In the genomic region with DNA sequence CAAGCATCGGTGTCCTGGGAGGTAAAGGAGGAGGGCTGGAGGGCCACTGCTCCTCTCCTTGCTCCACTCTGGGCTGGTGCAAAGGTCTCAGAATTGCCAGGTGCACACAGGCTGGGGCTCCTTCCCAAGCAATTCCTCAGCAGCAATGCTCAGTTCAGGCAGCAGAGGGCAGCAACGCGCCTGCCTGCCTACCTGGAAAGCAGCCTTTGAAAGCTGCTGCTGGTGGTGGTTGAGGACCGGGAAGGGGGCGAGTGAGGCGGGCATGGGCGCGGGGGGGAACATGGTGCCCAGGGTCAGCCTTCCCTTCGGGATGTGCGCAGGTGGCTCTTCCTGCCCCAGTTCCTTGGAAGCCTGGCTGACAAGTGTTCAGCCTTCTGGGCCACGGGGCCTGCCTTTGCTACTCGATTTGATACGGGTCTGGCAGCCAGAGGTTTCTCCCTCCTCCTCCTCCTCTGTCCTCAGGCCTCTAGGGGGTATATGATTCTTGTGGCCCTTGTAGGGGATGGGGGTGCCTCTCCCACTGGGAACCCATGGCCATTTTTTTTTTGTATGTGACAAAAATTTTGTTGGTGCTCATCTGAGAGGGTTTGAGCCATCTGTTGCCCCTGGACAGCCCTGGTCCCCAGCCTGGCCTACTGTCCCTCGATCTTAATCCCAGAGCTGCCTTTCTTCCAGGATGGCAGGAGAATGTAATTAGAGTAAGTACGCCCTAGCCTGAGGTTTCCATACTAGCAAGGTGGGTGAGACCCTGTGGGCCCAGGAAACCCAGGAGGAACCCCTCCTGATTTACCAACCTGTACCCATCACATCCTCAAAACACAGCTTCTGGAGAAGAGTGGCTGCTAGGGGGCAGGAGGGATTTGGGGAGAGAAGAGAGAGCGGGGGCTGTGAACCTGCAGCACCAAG, we compare ENCODE assay signal across 8 cellular contexts. TPM values are rescaled to one million over a fixed set of nuclear protein-coding genes. Genes with fewer than 3 reads are reported as not detected.
DNase-seq lines count a peak whose midpoint lies in the region; ATAC-seq and TF ChIP-seq lines count a peak whose summit lies in the region.

No MANE protein-coding gene starts in this region.

- H3K9me3 ChIP-seq in SK-N-MC (ENCODE audit: low read depth, low read length) (no peaks in the 10 kb centered on the region), parathyroid adenoma (ENCODE audit: control insufficient read depth, low read length) (no peaks in the 10 kb centered on the region), transverse colon (no peaks in the 10 kb centered on the region)

- no peaks in the 10 kb centered on the region for H3K36me3 Mint-ChIP-seq in activated naive CD4-positive, alpha-beta T cell treated with anti-CD3 and anti-CD28 coated beads, Interleukin-2, amount 50 U/mL, for 72 hours
- H3K36me3 Mint-ChIP-seq in glutamatergic neuron (ENCODE audit: unreplicated experiment): no peaks in the 10 kb centered on the region

- TF ChIP-seq EP300 in transverse colon (IDR thresholded peaks at IDR 0.05; ENCODE audit: low read depth): no peak

- ATAC-seq in GM21360 (IDR thresholded peaks at IDR 0.05; ENCODE audit: unreplicated experiment): peak; percentile 39
- ATAC-seq in activated naive CD4-positive, alpha-beta T cell treated with anti-CD3 and anti-CD28 coated beads, Interleukin-2, amount 50 U/mL, for 72 hours: peak; percentile 63 to 65

- peak; percentile 95 for TF ChIP-seq CTCF in NB4 (IDR thresholded peaks at IDR 0.05; ENCODE audit: low read depth, low read length)
- peak; percentile 94 for TF ChIP-seq CTCF in glutamatergic neuron (IDR thresholded peaks at IDR 0.05; ENCODE audit: partially characterized antibody, unreplicated experiment)
- TF ChIP-seq CTCF in parathyroid adenoma (IDR thresholded peaks at IDR 0.05): peak; percentile 98
- peak; percentile 93 to 98 (median 95) for TF ChIP-seq CTCF in transverse colon (IDR thresholded peaks at IDR 0.05)

- H3K27ac ChIP-seq in SK-N-MC (no peak overlapping the region), parathyroid adenoma (peak overlapping the region; percentile 43), transverse colon (peak overlapping the region in 2 of 4 donors; percentile 39 to 40)

- peak overlapping the region; percentile 80 to 87 for H3K27ac Mint-ChIP-seq in activated naive CD4-positive, alpha-beta T cell treated with anti-CD3 and anti-CD28 coated beads, Interleukin-2, amount 50 U/mL, for 72 hours
- H3K27ac Mint-ChIP-seq in glutamatergic neuron (ENCODE audit: unreplicated experiment): no peak overlapping the region

- H3K4me1 Mint-ChIP-seq in glutamatergic neuron (ENCODE audit: low read depth, unreplicated experiment): peaks cover 4% of the 10 kb centered on the region

- H3K79me2 ChIP-seq in parathyroid adenoma: no peaks in the 10 kb centered on the region

- H3K9me3 Mint-ChIP-seq in activated naive CD4-positive, alpha-beta T cell treated with anti-CD3 and anti-CD28 coated beads, Interleukin-2, amount 50 U/mL, for 72 hours: no peaks in the 10 kb centered on the region
- peaks cover 9% of the 10 kb centered on the region for H3K9me3 Mint-ChIP-seq in glutamatergic neuron (ENCODE audit: unreplicated experiment)

- DNase-seq in AG20443 (ENCODE audit: low spot score) (peak; percentile 86), NB4 (ENCODE audit: low read depth) (peak; percentile 79), SK-N-MC (ENCODE audit: low read depth, low spot score) (no peak), glutamatergic neuron (peak; percentile 92), transverse colon (peak; percentile 93)
- peak; percentile 76 to 89 for DNase-seq in activated naive CD4-positive, alpha-beta T cell treated with anti-CD3 and anti-CD28 coated beads, Interleukin-2, amount 50 U/mL, for 72 hours (ENCODE audit: low spot score in 2 of 2)

- H3K27me3 ChIP-seq in parathyroid adenoma (ENCODE audit: control insufficient read depth, insufficient read depth, low read length) (no peaks in the 10 kb centered on the region), transverse colon (no peaks in the 10 kb centered on the region)

- no peak overlapping the region for H3K4me2 ChIP-seq in parathyroid adenoma (ENCODE audit: low read length)

- peak overlapping the region; percentile 65 for H2AFZ ChIP-seq in parathyroid adenoma

- TF ChIP-seq POLR2A in NB4 (IDR thresholded peaks at IDR 0.05; ENCODE audit: extremely low read depth, insufficient read length): peak; percentile 11
- TF ChIP-seq POLR2A in transverse colon (IDR thresholded peaks at IDR 0.05): peak; percentile 40

- H3K4me3 ChIP-seq in NB4 (ENCODE audit: low read depth, low read length): no peak overlapping the region
- peak overlapping the region; percentile 64 for H3K4me3 ChIP-seq in SK-N-MC
- H3K4me3 ChIP-seq in parathyroid adenoma (ENCODE audit: low read depth, low read length): no peak overlapping the region
- H3K4me3 ChIP-seq in transverse colon: peak overlapping the region in 1 of 4 donors; percentile 7

- H3K4me3 Mint-ChIP-seq in glutamatergic neuron (ENCODE audit: unreplicated experiment): peak overlapping the region; percentile 34

- H3K9ac ChIP-seq in SK-N-MC (ENCODE audit: insufficient read length) (no peak overlapping the region), parathyroid adenoma (no peak overlapping the region)

- peaks cover 10% of the 10 kb centered on the region for H3K27me3 Mint-ChIP-seq in glutamatergic neuron (ENCODE audit: unreplicated experiment)

- WGBS in transverse colon (ENCODE audit: low coverage in 1 of 2), 2 donors: 0 to 9% methylated on average over 1 to 16 of the region's 16 CpGs

- H3K36me3 ChIP-seq in SK-N-MC (ENCODE audit: insufficient read depth, low read length) (peaks cover 20% of the 10 kb centered on the region; the same call in 1 of the 2 replicates), parathyroid adenoma (ENCODE audit: control insufficient read depth, insufficient read depth, low read length) (no peaks in the 10 kb centered on the region), transverse colon (peaks cover 0 to 4% (median 0%) of the 10 kb centered on the region in 4 donors)

- in situ Hi-C loops in transverse colon (cut with MboI; ENCODE audit: low pct_ligation_motif_present in 1 of 4, low pct_unique_long_range_greater_than_20kb in 1 of 4, low sequenced_read_pairs in 3 of 4): loop anchor here (10.0 to 25.0 kb wide), 4 partner anchors 95 to 420 kb away; a partner anchor contains a TSS

- H3K4me1 ChIP-seq in parathyroid adenoma (peaks cover 35% of the 10 kb centered on the region), transverse colon (peaks cover 12 to 45% (median 33%) of the 10 kb centered on the region in 4 donors)

- intact Hi-C loops in transverse colon (cut with DNase I; ENCODE audit: low total_unique reads): loop anchor here (5.0 kb wide), 2 partner anchors 90 to 410 kb away; no protein-coding TSS in a partner anchor

RNA-seq across cellular contexts. Expression of a gene that starts 20.1 kb away (rescaled TPM):
- total RNA-seq in activated naive CD4-positive, alpha-beta T cell treated with anti-CD3 and anti-CD28 coated beads, Interleukin-2, amount 50 U/mL, for 72 hours: 10 to 100 TPM; 37.8 to 51.5 TPM
- total RNA-seq in glutamatergic neuron (ENCODE audit: unreplicated experiment) (27.7 TPM), transverse colon (10 to 100 TPM; 25.4 to 48.6 (median 40.3) TPM)

RNA-seq across cellular contexts. Expression of a gene that starts 22.7 kb away (rescaled TPM):
- under 1 TPM; 0.09 to 0.21 TPM for total RNA-seq in activated naive CD4-positive, alpha-beta T cell treated with anti-CD3 and anti-CD28 coated beads, Interleukin-2, amount 50 U/mL, for 72 hours
- 0.22 TPM for total RNA-seq in glutamatergic neuron (ENCODE audit: unreplicated experiment)
- not detected for total RNA-seq in transverse colon

RNA-seq across cellular contexts. Expression of a gene that starts 31.9 kb away (rescaled TPM):
- total RNA-seq in activated naive CD4-positive, alpha-beta T cell treated with anti-CD3 and anti-CD28 coated beads, Interleukin-2, amount 50 U/mL, for 72 hours: 10 to 100 TPM; 38.4 to 38.7 TPM
- total RNA-seq in glutamatergic neuron (ENCODE audit: unreplicated experiment) (38.8 TPM), transverse colon (10 to 100 TPM in 3 of 4 donors, 1 to 10 TPM in 1; 10.0 to 61.0 (median 42.4) TPM)

RNA-seq across cellular contexts. Expression of a gene that starts 38.4 kb away (rescaled TPM):
- total RNA-seq in activated naive CD4-positive, alpha-beta T cell treated with anti-CD3 and anti-CD28 coated beads, Interleukin-2, amount 50 U/mL, for 72 hours: 10 to 100 TPM; 84.1 to 85.8 TPM
- 114 TPM for total RNA-seq in glutamatergic neuron (ENCODE audit: unreplicated experiment)
- 100 to 1,000 TPM in 1 of 4 donors, 10 to 100 TPM in 3; 83.7 to 115 (median 86.8) TPM for total RNA-seq in transverse colon
